ENCODE assay signal across 8 cellular contexts in genomic region chr11:33774356-33775063, GRCh38. TPM values are rescaled to one million over a fixed set of nuclear protein-coding genes. Genes with fewer than 3 reads are reported as not detected.
A peak's percentile ranks its signal among the peaks of the same experiment; 100 is the strongest.
DNase-seq lines count a peak whose midpoint lies in the region; ATAC-seq, FAIRE-seq and TF ChIP-seq lines count a peak whose summit lies in the region.

Gene FBXO3 (minus strand): TSS chr11:33774520. CDS start chr11:33774497, 23 bp downstream.

- H3K27me3 ChIP-seq in colonic mucosa = no peaks in the 10 kb centered on the region

- peak within 1 kb of the TSS; percentile 87 for H3K9ac ChIP-seq in colonic mucosa (ENCODE audit: low read depth in 2 of 2, low read length in 2 of 2)

- no peaks in the 10 kb centered on the region for H3K36me3 ChIP-seq in colonic mucosa

- no peak for TF ChIP-seq CTCF in colonic mucosa (IDR thresholded peaks at IDR 0.05)

- no peaks in the 10 kb centered on the region for H3K9me3 ChIP-seq in colonic mucosa

- peak; percentile 98 for DNase-seq in AG20443 (ENCODE audit: low spot score)
- DNase-seq in GM19239 (ENCODE audit: insufficient read length, low spot score) = peak; percentile 67
- peak; percentile 68 to 85 for DNase-seq in NCI-H524 (lab: John Stamatoyannopoulos, UW)
- DNase-seq in activated CD4-positive, alpha-beta T cell treated with anti-CD3 and anti-CD28 coated beads for 48 hours = peak; percentile 77
- DNase-seq in colonic mucosa = peak; percentile 92
- peak; percentile 85 for DNase-seq in kidney tubule cell (ENCODE audit: low spot score)
- DNase-seq in stimulated activated CD4-positive, alpha-beta T cell treated with anti-CD3 and anti-CD28 coated beads, Interleukin-1b, Interleukin-23, amount 100 ng/mL, for 24 hours (ENCODE audit: low read depth in 4 of 4, low spot score in 1 of 4) = peak; percentile 57 to 71 (median 62)

- peak; percentile 73 for ATAC-seq in HG03442 (IDR thresholded peaks at IDR 0.05; ENCODE audit: unreplicated experiment)

- peak within 1 kb of the TSS; percentile 94 for H3K4me3 ChIP-seq in colonic mucosa

- intact Hi-C loops in colonic mucosa (cut with DNase I) = no loop called here

- no peaks in the 10 kb centered on the region for H3K4me1 ChIP-seq in colonic mucosa

- peak; percentile 70 for FAIRE-seq in GM19239 (lab: Jason Lieb, UNC)

- peak within 1 kb of the TSS; percentile 57 for H3K27ac ChIP-seq in colonic mucosa

RNA-seq across cellular contexts. Expression of gene FBXO3, which starts in this region (rescaled TPM):
- 10 to 100 TPM; 30.0 to 36.9 TPM for total RNA-seq in colonic mucosa

Comparison
In these comparisons a context has a peak if more than half of its experiments do, and no peak if none do; other contexts are left out.
1. Peak in every context shown above with its lines: DNase-seq, ATAC-seq, H3K4me3 ChIP-seq and H3K27ac ChIP-seq.